ENCODE assay signal across 1 cellular context in the genomic region with DNA sequence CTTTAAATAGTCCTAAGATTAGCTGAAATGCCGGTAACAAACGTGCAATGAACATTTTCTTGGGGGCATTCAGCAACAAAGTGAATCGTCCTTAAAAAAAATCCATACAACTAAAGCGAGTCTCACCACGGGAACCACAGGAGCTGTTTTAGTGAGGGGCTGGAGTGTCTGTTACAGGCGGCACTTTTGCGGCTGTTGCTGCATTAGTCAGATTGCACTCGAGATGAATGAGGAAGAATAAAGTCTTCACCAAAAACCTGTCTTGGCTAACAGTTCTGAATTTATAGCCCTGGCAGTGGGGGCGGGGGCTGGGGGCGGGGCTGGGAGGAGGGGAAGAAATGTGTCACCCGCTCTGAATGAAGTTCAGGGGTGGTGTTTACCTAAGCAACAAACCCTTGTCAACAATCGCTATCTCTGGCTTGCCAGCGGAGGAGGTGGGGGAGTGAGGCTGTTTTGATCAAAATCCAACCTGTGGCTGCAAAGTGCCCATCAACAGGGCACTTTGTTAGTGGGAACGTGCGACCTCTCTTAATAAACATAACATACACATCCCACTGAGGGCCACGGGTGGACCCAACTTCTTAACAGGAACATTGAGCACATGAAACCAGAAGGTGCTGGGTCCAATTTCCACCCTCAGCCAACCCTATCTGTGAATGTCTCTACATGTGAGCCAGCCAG.
TF ChIP-seq lines count a peak whose summit lies in the region.

No MANE protein-coding gene starts in this region.

TF ChIP-seq in HepG2, 621 proteins besides CTCF, POLR2A, EP300 and RAD21 (continued from another document and continues in another):
- TF ChIP-seq NCOR1 (IDR thresholded peaks at IDR 0.05; ENCODE audit: borderline replicate concordance, low read length) (peak; percentile 39; the same call in 1 of the 2 replicates), NR2F6 (IDR thresholded peaks at IDR 0.05) (no peak), NR2F6 (CRISPR knock-in tag; IDR thresholded peaks at IDR 0.05) (peak; percentile 29; the same call in 1 of the 2 replicates), PLSCR1 (CRISPR knock-in tag; IDR thresholded peaks at IDR 0.05; ENCODE audit: borderline replicate concordance) (no peak), ZBTB46 (CRISPR knock-in tag; IDR thresholded peaks at IDR 0.05; ENCODE audit: borderline replicate concordance) (no peak), HMGXB4 (CRISPR knock-in tag; IDR thresholded peaks at IDR 0.05; ENCODE audit: borderline replicate concordance in 1 of 2, low read depth in 1 of 2) (no peak), MTF2 (CRISPR knock-in tag; IDR thresholded peaks at IDR 0.05; ENCODE audit: borderline replicate concordance) (no peak), ZNF354B (CRISPR knock-in tag; IDR thresholded peaks at IDR 0.05) (no peak), MBNL3 (CRISPR knock-in tag; conservative IDR thresholded peaks at IDR 0.05) (no peak), ZNF543 (CRISPR knock-in tag; IDR thresholded peaks at IDR 0.05) (no peak), KAT7 (CRISPR knock-in tag; IDR thresholded peaks at IDR 0.05; ENCODE audit: borderline replicate concordance) (no peak), MAFG (CRISPR knock-in tag; IDR thresholded peaks at IDR 0.05) (no peak), ZFAT (CRISPR knock-in tag; conservative IDR thresholded peaks at IDR 0.05) (no peak), ZNF292 (CRISPR knock-in tag; IDR thresholded peaks at IDR 0.05; ENCODE audit: borderline replicate concordance, low read depth) (no peak), CENPX (CRISPR knock-in tag; IDR thresholded peaks at IDR 0.05) (no peak), ZMYM2 (CRISPR knock-in tag; IDR thresholded peaks at IDR 0.05) (no peak), PBX3 (CRISPR knock-in tag; IDR thresholded peaks at IDR 0.05; ENCODE audit: borderline replicate concordance) (no peak), TBX2 (CRISPR knock-in tag; IDR thresholded peaks at IDR 0.05; ENCODE audit: borderline replicate concordance) (peak; percentile 23; the same call in 1 of the 2 replicates), ZNF281 (CRISPR knock-in tag; IDR thresholded peaks at IDR 0.05; ENCODE audit: borderline replicate concordance) (peak; percentile 65; the same call in 1 of the 2 replicates), RFXAP (CRISPR knock-in tag; IDR thresholded peaks at IDR 0.05; ENCODE audit: borderline replicate concordance) (no peak), KLF16 (CRISPR knock-in tag; IDR thresholded peaks at IDR 0.05) (no peak), POLR2AphosphoS2 (IDR thresholded peaks at IDR 0.05; ENCODE audit: low read depth, low read length) (no peak), FOXA3 (CRISPR knock-in tag; IDR thresholded peaks at IDR 0.05) (peak; percentile 85), RXRB (CRISPR knock-in tag; IDR thresholded peaks at IDR 0.05; ENCODE audit: borderline replicate concordance) (no peak), FOXA1 (IDR thresholded peaks at IDR 0.05) (peak; percentile 59; the same call in 1 of the 2 replicates), FOXA1 (CRISPR knock-in tag; IDR thresholded peaks at IDR 0.05) (peak; percentile 81), KLF12 (CRISPR knock-in tag; IDR thresholded peaks at IDR 0.05; ENCODE audit: borderline replicate concordance) (no peak), ZBTB2 (CRISPR knock-in tag; IDR thresholded peaks at IDR 0.05; ENCODE audit: low read depth) (no peak), ZNF337 (CRISPR knock-in tag; IDR thresholded peaks at IDR 0.05; ENCODE audit: borderline replicate concordance, low read depth) (no peak), GFI1 (CRISPR knock-in tag; IDR thresholded peaks at IDR 0.05; ENCODE audit: borderline replicate concordance) (no peak), ZNF570 (CRISPR knock-in tag; IDR thresholded peaks at IDR 0.05; ENCODE audit: borderline replicate concordance) (no peak), ZUFSP (CRISPR knock-in tag; IDR thresholded peaks at IDR 0.05; ENCODE audit: borderline replicate concordance) (no peak), ZNF781 (CRISPR knock-in tag; IDR thresholded peaks at IDR 0.05; ENCODE audit: borderline replicate concordance, not compliant biosample characterization) (no peak), TBX3 (IDR thresholded peaks at IDR 0.05; ENCODE audit: borderline replicate concordance) (peak; percentile 46; the same call in 1 of the 2 replicates), U2AF1 (optimal IDR thresholded peaks at IDR 0.05; ENCODE audit: low read depth, low read length) (no peak)
- TF ChIP-seq, protein P1, sequence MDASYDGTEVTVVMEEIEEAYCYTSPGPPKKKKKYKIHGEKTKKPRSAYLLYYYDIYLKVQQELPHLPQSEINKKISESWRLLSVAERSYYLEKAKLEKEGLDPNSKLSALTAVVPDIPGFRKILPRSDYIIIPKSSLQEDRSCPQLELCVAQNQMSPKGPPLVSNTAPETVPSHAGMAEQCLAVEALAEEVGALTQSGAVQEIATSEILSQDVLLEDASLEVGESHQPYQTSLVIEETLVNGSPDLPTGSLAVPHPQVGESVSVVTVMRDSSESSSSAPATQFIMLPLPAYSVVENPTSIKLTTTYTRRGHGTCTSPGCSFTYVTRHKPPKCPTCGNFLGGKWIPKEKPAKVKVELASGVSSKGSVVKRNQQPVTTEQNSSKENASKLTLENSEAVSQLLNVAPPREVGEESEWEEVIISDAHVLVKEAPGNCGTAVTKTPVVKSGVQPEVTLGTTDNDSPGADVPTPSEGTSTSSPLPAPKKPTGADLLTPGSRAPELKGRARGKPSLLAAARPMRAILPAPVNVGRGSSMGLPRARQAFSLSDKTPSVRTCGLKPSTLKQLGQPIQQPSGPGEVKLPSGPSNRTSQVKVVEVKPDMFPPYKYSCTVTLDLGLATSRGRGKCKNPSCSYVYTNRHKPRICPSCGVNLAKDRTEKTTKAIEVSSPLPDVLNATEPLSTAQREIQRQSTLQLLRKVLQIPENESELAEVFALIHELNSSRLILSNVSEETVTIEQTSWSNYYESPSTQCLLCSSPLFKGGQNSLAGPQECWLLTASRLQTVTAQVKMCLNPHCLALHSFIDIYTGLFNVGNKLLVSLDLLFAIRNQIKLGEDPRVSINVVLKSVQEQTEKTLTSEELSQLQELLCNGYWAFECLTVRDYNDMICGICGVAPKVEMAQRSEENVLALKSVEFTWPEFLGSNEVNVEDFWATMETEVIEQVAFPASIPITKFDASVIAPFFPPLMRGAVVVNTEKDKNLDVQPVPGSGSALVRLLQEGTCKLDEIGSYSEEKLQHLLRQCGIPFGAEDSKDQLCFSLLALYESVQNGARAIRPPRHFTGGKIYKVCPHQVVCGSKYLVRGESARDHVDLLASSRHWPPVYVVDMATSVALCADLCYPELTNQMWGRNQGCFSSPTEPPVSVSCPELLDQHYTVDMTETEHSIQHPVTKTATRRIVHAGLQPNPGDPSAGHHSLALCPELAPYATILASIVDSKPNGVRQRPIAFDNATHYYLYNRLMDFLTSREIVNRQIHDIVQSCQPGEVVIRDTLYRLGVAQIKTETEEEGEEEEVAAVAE (CRISPR knock-in tag; IDR thresholded peaks at IDR 0.05; ENCODE audit: borderline replicate concordance), result no peak
- TF ChIP-seq, protein P2, sequence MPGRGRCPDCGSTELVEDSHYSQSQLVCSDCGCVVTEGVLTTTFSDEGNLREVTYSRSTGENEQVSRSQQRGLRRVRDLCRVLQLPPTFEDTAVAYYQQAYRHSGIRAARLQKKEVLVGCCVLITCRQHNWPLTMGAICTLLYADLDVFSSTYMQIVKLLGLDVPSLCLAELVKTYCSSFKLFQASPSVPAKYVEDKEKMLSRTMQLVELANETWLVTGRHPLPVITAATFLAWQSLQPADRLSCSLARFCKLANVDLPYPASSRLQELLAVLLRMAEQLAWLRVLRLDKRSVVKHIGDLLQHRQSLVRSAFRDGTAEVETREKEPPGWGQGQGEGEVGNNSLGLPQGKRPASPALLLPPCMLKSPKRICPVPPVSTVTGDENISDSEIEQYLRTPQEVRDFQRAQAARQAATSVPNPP (CRISPR knock-in tag; IDR thresholded peaks at IDR 0.05), result no peak
- TF ChIP-seq, protein P3, sequence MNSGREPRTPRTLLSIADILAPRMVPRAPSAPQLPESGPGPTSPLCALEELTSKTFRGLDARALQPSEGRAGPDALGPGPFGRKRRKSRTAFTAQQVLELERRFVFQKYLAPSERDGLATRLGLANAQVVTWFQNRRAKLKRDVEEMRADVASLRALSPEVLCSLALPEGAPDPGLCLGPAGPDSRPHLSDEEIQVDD (CRISPR knock-in tag; IDR thresholded peaks at IDR 0.05; ENCODE audit: borderline replicate concordance), result no peak
